9 cellular contexts compared by ENCODE assay signal in genomic region chr17:35586569-35587073, GRCh38. TPM values are rescaled to one million over a fixed set of nuclear protein-coding genes. Genes with fewer than 3 reads are reported as not detected.
A peak's percentile ranks its signal among the peaks of the same experiment; 100 is the strongest.
DNase-seq lines count a peak whose midpoint lies in the region; ATAC-seq and TF ChIP-seq lines count a peak whose summit lies in the region.
"Had no signal": no experiment of that assay in that cellular context is flagged by ENCODE, and none has a peak within 500 bp of the region (broad histone marks: within the 10 kb centered on the region; RNA-seq: fewer than 3 reads in every experiment).

No MANE protein-coding gene starts in this region.

- peak overlapping the region; percentile 91 for H3K27ac ChIP-seq in CD4-positive, CD25-positive, alpha-beta regulatory T cell (ENCODE audit: insufficient read depth, low read length, poor library complexity, severe bottlenecking)
- H3K27ac ChIP-seq in layer of hippocampus (ENCODE audit: low read depth, low read length) (peak overlapping the region; percentile 85), thyroid gland (peak overlapping the region; percentile 81 to 89 (median 86))

- peak overlapping the region; percentile 98 to 100 (median 100) for H3K27ac Mint-ChIP-seq in CD4-positive, CD25-positive, alpha-beta regulatory T cell

- H3K27me3 Mint-ChIP-seq in CD4-positive, CD25-positive, alpha-beta regulatory T cell: peaks cover 12% of the 10 kb centered on the region

- H3K27me3 ChIP-seq in CD4-positive, CD25-positive, alpha-beta regulatory T cell (ENCODE audit: control insufficient read depth, insufficient read depth, low read length): no peaks in the 10 kb centered on the region
- H3K27me3 ChIP-seq in adipocyte (replicated peaks; ENCODE audit: control insufficient read depth, insufficient read depth, low read length) (no peaks in the 10 kb centered on the region), layer of hippocampus (ENCODE audit: control insufficient read depth, insufficient read depth, low read length) (no peaks in the 10 kb centered on the region), thyroid gland (no peaks in the 10 kb centered on the region)

- no peaks in the 10 kb centered on the region for H3K9me3 Mint-ChIP-seq in CD4-positive, CD25-positive, alpha-beta regulatory T cell

- peak overlapping the region; percentile 93 for H3K4me3 ChIP-seq in CD4-positive, CD25-positive, alpha-beta regulatory T cell (ENCODE audit: low read depth, low read length)
- H3K4me3 ChIP-seq in adipocyte (ENCODE audit: low read length) (peak overlapping the region; percentile 99), thyroid gland (replicated peaks in 1 of 3) (peak overlapping the region in 2 of 3 donors; percentile 94 to 100)

- peak overlapping the region; percentile 98 for H3K9ac ChIP-seq in adipocyte (ENCODE audit: low read length)

- no peaks in the 10 kb centered on the region for H3K9me3 ChIP-seq in CD4-positive, CD25-positive, alpha-beta regulatory T cell (ENCODE audit: control insufficient read depth in 2 of 2, low read length in 2 of 2)
- H3K9me3 ChIP-seq in adipocyte (ENCODE audit: control insufficient read depth, low read length): no peaks in the 10 kb centered on the region
- H3K9me3 ChIP-seq in thyroid gland: no peaks in the 10 kb centered on the region

- no peaks in the 10 kb centered on the region for H3K36me3 ChIP-seq in CD4-positive, CD25-positive, alpha-beta regulatory T cell (ENCODE audit: control insufficient read depth, insufficient read depth, low read length)
- H3K36me3 ChIP-seq in adipocyte (ENCODE audit: control insufficient read depth, insufficient read depth, low read length, severe bottlenecking): no peaks in the 10 kb centered on the region
- H3K36me3 ChIP-seq in thyroid gland: no peaks in the 10 kb centered on the region

- H3K36me3 Mint-ChIP-seq in CD4-positive, CD25-positive, alpha-beta regulatory T cell: peaks cover 3% of the 10 kb centered on the region

- H3K4me1 Mint-ChIP-seq in CD4-positive, CD25-positive, alpha-beta regulatory T cell: peaks cover 12 to 43% (median 27%) of the 10 kb centered on the region in 4 donors

- TF ChIP-seq CTCF in thyroid gland (IDR thresholded peaks at IDR 0.05): no peak

- ATAC-seq in CD4-positive, CD25-positive, alpha-beta regulatory T cell (ENCODE audit: low read depth in 2 of 2): no peak
- ATAC-seq in HG02852 (IDR thresholded peaks at IDR 0.05; ENCODE audit: unreplicated experiment) (peak; percentile 3), HG03520 (IDR thresholded peaks at IDR 0.05; ENCODE audit: unreplicated experiment) (no peak)

- no peak for TF ChIP-seq POLR2A in thyroid gland (IDR thresholded peaks at IDR 0.05)

- 30 to 35% methylated on average over 7 of the region's 7 CpGs for WGBS in thyroid gland, 2 donors

- H3K4me3 Mint-ChIP-seq in CD4-positive, CD25-positive, alpha-beta regulatory T cell: peak overlapping the region; percentile 89 to 99 (median 98)

- H3K4me1 ChIP-seq in CD4-positive, CD25-positive, alpha-beta regulatory T cell (ENCODE audit: control insufficient read depth, insufficient read depth, low read length, poor library complexity, severe bottlenecking): peaks cover 36% of the 10 kb centered on the region
- peaks cover 23% of the 10 kb centered on the region for H3K4me1 ChIP-seq in adipocyte (ENCODE audit: control insufficient read depth, insufficient read depth, low read length)
- peaks cover 8 to 16% of the 10 kb centered on the region in 2 donors for H3K4me1 ChIP-seq in thyroid gland

- no peak for DNase-seq in CD4-positive, CD25-positive, alpha-beta regulatory T cell
- DNase-seq in adipocyte (ENCODE audit: low read depth) (no peak), thyroid gland (no peak), AG08396 (ENCODE audit: low spot score) (no peak), NCI-H748 treated with DMSO at 0.1 percent for 48 hours (lab: John Stamatoyannopoulos, UW) (no peak)

- intact Hi-C loops in thyroid gland (cut with DNase I): no loop called here

RNA-seq across cellular contexts. Expression of gene AP2B1, which starts 0.5 kb away (rescaled TPM):
- 133 TPM for total RNA-seq in CD4-positive, CD25-positive, alpha-beta regulatory T cell
- 10 to 100 TPM; 59.8 to 89.2 (median 74.4) TPM for polyA plus RNA-seq in CD4-positive, CD25-positive, alpha-beta regulatory T cell
- 100 to 1,000 TPM; 105 to 162 (median 122) TPM for total RNA-seq in thyroid gland

RNA-seq across cellular contexts. Expression of gene PEX12, which starts 8.2 kb away (rescaled TPM):
- total RNA-seq in CD4-positive, CD25-positive, alpha-beta regulatory T cell: 3.1 TPM
- polyA plus RNA-seq in CD4-positive, CD25-positive, alpha-beta regulatory T cell: 1 to 10 TPM; 1.1 to 3.4 (median 1.6) TPM
- total RNA-seq in thyroid gland: 10 to 100 TPM in 2 of 4 donors, 1 to 10 TPM in 2; 6.1 to 12.0 (median 9.8) TPM

RNA-seq across cellular contexts. Expression of gene SLFN14, which starts 26.0 kb away (rescaled TPM):
- total RNA-seq in CD4-positive, CD25-positive, alpha-beta regulatory T cell: 0.57 TPM
- polyA plus RNA-seq in CD4-positive, CD25-positive, alpha-beta regulatory T cell: under 1 TPM in 1 of 4 donors, not detected in 3; 0.17 TPM
- under 1 TPM in 1 of 4 donors, not detected in 3; 0.29 TPM for total RNA-seq in thyroid gland
- total RNA-seq: renal cortical epithelial cell had no signal

RNA-seq across cellular contexts. Expression of gene SLFN12L, which starts 49.1 kb away (rescaled TPM):
- 105 TPM for total RNA-seq in CD4-positive, CD25-positive, alpha-beta regulatory T cell
- polyA plus RNA-seq in CD4-positive, CD25-positive, alpha-beta regulatory T cell: 10 to 100 TPM; 12.7 to 14.6 (median 13.4) TPM
- total RNA-seq in thyroid gland: 1 to 10 TPM; 1.2 to 3.5 (median 1.6) TPM
